Comparison of ENCODE assay signal across 17 cellular contexts in genomic region chr3:155302476-155302875, GRCh38. TPM values are rescaled to one million over a fixed set of nuclear protein-coding genes. Genes with fewer than 3 reads are reported as not detected.
DNase-seq lines count a peak whose midpoint lies in the region; ATAC-seq and TF ChIP-seq lines count a peak whose summit lies in the region.
"Had no signal": no experiment of that assay in that cellular context is flagged by ENCODE, and none has a peak within 500 bp of the region (broad histone marks: within the 10 kb centered on the region; RNA-seq: fewer than 3 reads in every experiment).

No MANE protein-coding gene starts in this region.

- no peak overlapping the region for H3K27ac ChIP-seq in caudate nucleus (ENCODE audit: low read depth, low read length)
- H3K27ac ChIP-seq: cardiac muscle cell, sigmoid colon, tibial artery had no signal

- no peak overlapping the region for H3K4me3 ChIP-seq in adipocyte (ENCODE audit: low read length)
- no peak overlapping the region for H3K4me3 ChIP-seq in fibroblast of villous mesenchyme (ENCODE audit: low read depth, low read length)
- H3K4me3 ChIP-seq: cardiac muscle cell, sigmoid colon, tibial artery had no signal

- H3K9ac ChIP-seq in adipocyte (ENCODE audit: low read length) = no peak overlapping the region

- H3K9me3 ChIP-seq in adipocyte (ENCODE audit: control insufficient read depth, low read length) = peaks cover 10% of the 10 kb centered on the region
- H3K9me3 ChIP-seq: sigmoid colon had no signal

- no peaks in the 10 kb centered on the region for H3K36me3 ChIP-seq in adipocyte (ENCODE audit: control insufficient read depth, insufficient read depth, low read length, severe bottlenecking)
- H3K36me3 ChIP-seq: cardiac muscle cell, sigmoid colon, tibial artery had no signal

- DNase-seq in HCEC 1CT (peak; percentile 76), adipocyte (ENCODE audit: low read depth) (peak; percentile 50), fibroblast of villous mesenchyme (ENCODE audit: low read depth) (peak; percentile 48), posterior cingulate gyrus (no peak), hypothalamus (lab: John Stamatoyannopoulos, UW) (no peak), caudate nucleus (lab: John Stamatoyannopoulos, UW) (no peak)
- DNase-seq: activated CD4-positive, alpha-beta T cell treated with anti-CD3 and anti-CD28 coated beads for 48 hours; activated naive CD4-positive, alpha-beta T cell treated with anti-CD3 and anti-CD28 coated beads, Interleukin-2, amount 50 U/mL, for 16 hours; effector memory CD4-positive, alpha-beta T cell; immature natural killer cell; NCI-H446; SHP77 treated with DMSO at 0.1 percent for 48 hours; sigmoid colon; T1000; tibial artery had no signal

- H3K27me3 ChIP-seq in adipocyte (replicated peaks; ENCODE audit: control insufficient read depth, insufficient read depth, low read length) = no peaks in the 10 kb centered on the region
- H3K27me3 ChIP-seq: cardiac muscle cell, sigmoid colon, tibial artery had no signal

- intact Hi-C loops in posterior cingulate gyrus (cut with DNase I) = no loop called here

- no peak for TF ChIP-seq CTCF in fibroblast of villous mesenchyme (IDR thresholded peaks at IDR 0.05; ENCODE audit: insufficient read depth, low read depth, low read length)

- ATAC-seq in HG02981 (IDR thresholded peaks at IDR 0.05; ENCODE audit: unreplicated experiment) = no peak

- peaks cover 12% of the 10 kb centered on the region for H3K4me1 ChIP-seq in adipocyte (ENCODE audit: control insufficient read depth, insufficient read depth, low read length)
- H3K4me1 ChIP-seq: sigmoid colon, tibial artery had no signal

RNA-seq across cellular contexts. Expression of gene STRIT1, which starts 9.0 kb away (rescaled TPM):
- total RNA-seq in fibroblast of villous mesenchyme = not detected in 2 replicates
- total RNA-seq: cardiac muscle cell, sigmoid colon had no signal

Comparison
In these comparisons a context has a peak if more than half of its experiments do, and no peak if none do; other contexts are left out.
1. DNase-seq: peak in HCEC 1CT (single experiment), adipocyte (single experiment) and fibroblast of villous mesenchyme (single experiment); none in posterior cingulate gyrus (0 of 10), hypothalamus (0 of 51) and caudate nucleus (0 of 61).